In the genomic region with DNA sequence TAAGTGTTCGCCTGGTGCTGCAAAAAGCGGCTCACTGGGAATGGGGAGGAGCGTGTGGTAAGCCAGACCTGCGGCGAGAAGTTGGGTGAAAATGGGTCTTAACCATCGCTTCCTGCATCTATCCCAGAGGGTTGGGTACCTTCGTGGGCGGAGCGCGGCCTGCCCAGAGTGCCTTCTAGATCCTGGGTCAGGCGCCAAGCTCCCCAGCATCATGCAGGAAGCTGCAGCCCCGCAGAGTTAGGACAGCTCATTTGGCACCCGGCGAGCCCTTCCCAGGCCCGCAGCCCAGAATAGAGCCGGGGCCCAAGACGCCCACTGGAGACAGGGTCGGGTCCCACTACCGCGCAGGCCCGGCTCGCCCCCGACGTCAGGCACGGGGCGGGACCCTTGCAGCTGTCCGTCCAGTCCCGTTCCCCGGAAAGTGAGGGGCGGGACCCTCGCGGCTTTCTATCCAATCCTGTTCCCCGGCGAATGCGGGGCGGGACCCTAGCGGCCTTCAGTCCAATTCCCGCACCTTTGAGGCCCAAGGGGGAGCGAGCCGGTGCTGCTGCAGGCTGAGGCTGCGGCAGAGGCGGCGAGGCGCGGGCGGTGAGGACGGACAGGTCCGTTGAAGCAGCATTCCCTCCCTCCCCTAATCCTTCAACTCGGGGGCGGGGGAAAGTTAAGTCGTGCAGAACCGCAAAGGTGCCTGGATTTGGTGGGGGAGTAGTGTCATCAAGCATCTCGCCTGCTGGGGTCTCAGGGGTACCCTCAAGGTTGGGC, we compare ENCODE assay signal across 8 cellular contexts. TPM values are rescaled to one million over a fixed set of nuclear protein-coding genes. Genes with fewer than 3 reads are reported as not detected.
DNase-seq lines count a peak whose midpoint lies in the region; TF ChIP-seq lines count a peak whose summit lies in the region.

A gene with protein sequence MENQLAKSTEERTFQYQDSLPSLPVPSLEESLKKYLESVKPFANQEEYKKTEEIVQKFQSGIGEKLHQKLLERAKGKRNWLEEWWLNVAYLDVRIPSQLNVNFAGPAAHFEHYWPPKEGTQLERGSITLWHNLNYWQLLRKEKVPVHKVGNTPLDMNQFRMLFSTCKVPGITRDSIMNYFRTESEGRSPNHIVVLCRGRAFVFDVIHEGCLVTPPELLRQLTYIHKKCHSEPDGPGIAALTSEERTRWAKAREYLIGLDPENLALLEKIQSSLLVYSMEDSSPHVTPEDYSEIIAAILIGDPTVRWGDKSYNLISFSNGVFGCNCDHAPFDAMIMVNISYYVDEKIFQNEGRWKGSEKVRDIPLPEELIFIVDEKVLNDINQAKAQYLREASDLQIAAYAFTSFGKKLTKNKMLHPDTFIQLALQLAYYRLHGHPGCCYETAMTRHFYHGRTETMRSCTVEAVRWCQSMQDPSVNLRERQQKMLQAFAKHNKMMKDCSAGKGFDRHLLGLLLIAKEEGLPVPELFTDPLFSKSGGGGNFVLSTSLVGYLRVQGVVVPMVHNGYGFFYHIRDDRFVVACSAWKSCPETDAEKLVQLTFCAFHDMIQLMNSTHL (plus strand): TSS at position 499 of the 762 bp plus-strand sequence. CDS start 3,405 bp downstream, outside the sequence.

- peaks cover 17% of the 10 kb centered on the region for H3F3A ChIP-seq in SK-N-SH (replicated peaks; ENCODE audit: insufficient read depth)

- POLR2A ChIA-PET in SK-N-SH (lab: Yijun Ruan, JAX), result interaction anchor here (0.6 to 1.1 kb wide), 2 partner anchors 33 to 283 kb away, joined by 3 to 4 read pairs; a partner anchor contains a TSS

- peak within 1 kb of the TSS; percentile 85 for H3K27ac Mint-ChIP-seq in HFFc6
- peak within 1 kb of the TSS; percentile 76 for H3K27ac Mint-ChIP-seq in activated naive CD4-positive, alpha-beta T cell treated with anti-CD3 and anti-CD28 coated beads, Interleukin-2, amount 50 U/mL, for 24 hours

- TF ChIP-seq EP300 in SK-N-SH (IDR thresholded peaks at IDR 0.05; ENCODE audit: borderline replicate concordance in 1 of 2, low read depth in 1 of 2, low read length in 1 of 2), result no peak
- TF ChIP-seq EP300 in suprapubic skin (IDR thresholded peaks at IDR 0.05), result no peak

- H3K79me2 ChIP-seq in SK-N-SH (ENCODE audit: insufficient read depth), result peaks cover 29% of the 10 kb centered on the region

- H3K27ac ChIP-seq in SK-N-SH (ENCODE audit: low read depth in 2 of 2, low read length in 1 of 2), result peak within 1 kb of the TSS; percentile 71 to 96
- H3K27ac ChIP-seq in suprapubic skin, result peak within 1 kb of the TSS; percentile 82

- peak within 1 kb of the TSS; percentile 76 to 99 for H3K4me3 ChIP-seq in SK-N-SH (ENCODE audit: low read depth in 2 of 2, low read length in 1 of 2)
- H3K4me3 ChIP-seq in suprapubic skin, result peak within 1 kb of the TSS; percentile 61

- H3K27me3 ChIP-seq in SK-N-SH (ENCODE audit: insufficient read depth), result no peaks in the 10 kb centered on the region
- H3K27me3 ChIP-seq in suprapubic skin, result no peaks in the 10 kb centered on the region

- H3K4me2 ChIP-seq in SK-N-SH, result peak within 1 kb of the TSS; percentile 90

- TF ChIP-seq CTCF in HFFc6 (IDR thresholded peaks at IDR 0.05) (peak; percentile 17), SK-N-SH (IDR thresholded peaks at IDR 0.05) (no peak), suprapubic skin (IDR thresholded peaks at IDR 0.05) (no peak)

- WGBS in SK-N-SH (ENCODE audit: low lambda C conversion rate), result 1% methylated on average over 29 of the region's 53 CpGs
- 0% methylated on average over 35 of the region's 53 CpGs for WGBS in suprapubic skin

- CTCF ChIA-PET in SK-N-SH (lab: Yijun Ruan, JAX), result interaction anchor here (0.9 to 2.5 kb wide), 8 partner anchors 14 to 71 kb away, joined by 3 to 13 read pairs (median 4); no protein-coding TSS in a partner anchor

- TF ChIP-seq POLR2A in suprapubic skin (IDR thresholded peaks at IDR 0.05), result peak in 1 of 2 donors; percentile 9

- H3K9me2 ChIP-seq in SK-N-SH, result no peaks in the 10 kb centered on the region

- H3K9me3 ChIP-seq in SK-N-SH, result no peaks in the 10 kb centered on the region
- no peaks in the 10 kb centered on the region for H3K9me3 ChIP-seq in suprapubic skin

- no peaks in the 10 kb centered on the region for H4K20me1 ChIP-seq in SK-N-SH (ENCODE audit: insufficient read depth)

- TF ChIP-seq RAD21 in SK-N-SH (IDR thresholded peaks at IDR 0.05; ENCODE audit: low read length), result no peak

- peaks cover 19 to 37% of the 10 kb centered on the region in 2 experiments; a peak in 3 of 4 replicates for H3K4me1 ChIP-seq in SK-N-SH (ENCODE audit: control insufficient read depth in 1 of 2, insufficient read depth in 2 of 2, low read depth in 1 of 2, low read length in 1 of 2)
- peaks cover 32% of the 10 kb centered on the region for H3K4me1 ChIP-seq in suprapubic skin

- peak within 1 kb of the TSS; percentile 84 for H2AFZ ChIP-seq in SK-N-SH (ENCODE audit: low read depth)

- peak within 1 kb of the TSS; percentile 67 for H3K9ac ChIP-seq in SK-N-SH

- H3K36me3 ChIP-seq in SK-N-SH (replicated peaks in 1 of 2; ENCODE audit: control insufficient read depth in 1 of 2, insufficient read depth in 2 of 2, low read length in 1 of 2) (peaks cover 17 to 30% of the 10 kb centered on the region in 2 experiments), suprapubic skin (peaks cover 23% of the 10 kb centered on the region)

- H3K36me3 Mint-ChIP-seq in HFFc6 (ENCODE audit: low read depth), result peaks cover 31% of the 10 kb centered on the region
- peaks cover 9% of the 10 kb centered on the region for H3K36me3 Mint-ChIP-seq in activated naive CD4-positive, alpha-beta T cell treated with anti-CD3 and anti-CD28 coated beads, Interleukin-2, amount 50 U/mL, for 24 hours

- H3K4me3 Mint-ChIP-seq in HFFc6, result peak within 1 kb of the TSS; percentile 96
- peak within 1 kb of the TSS; percentile 91 for H3K4me3 Mint-ChIP-seq in activated naive CD4-positive, alpha-beta T cell treated with anti-CD3 and anti-CD28 coated beads, Interleukin-2, amount 50 U/mL, for 24 hours

- peaks cover 51% of the 10 kb centered on the region for H3K4me1 Mint-ChIP-seq in HFFc6 (ENCODE audit: low read depth)
- H3K4me1 Mint-ChIP-seq in activated naive CD4-positive, alpha-beta T cell treated with anti-CD3 and anti-CD28 coated beads, Interleukin-2, amount 50 U/mL, for 24 hours, result peaks cover 46% of the 10 kb centered on the region

- peak; percentile 81 for DNase-seq in GM04504 (ENCODE audit: low read depth)
- DNase-seq in HFFc6, result peak; percentile 90
- DNase-seq in NAMALWA (ENCODE audit: low spot score), result peak; percentile 98
- DNase-seq in SK-N-SH, result peak; percentile 98
- no peak for DNase-seq in glomerular endothelial cell (ENCODE audit: extremely low read depth, low read depth, low spot score)
- DNase-seq in occipital lobe (lab: John Stamatoyannopoulos, UW), result peak; percentile 98
- peak; percentile 97 for DNase-seq in suprapubic skin (ENCODE audit: low spot score in 2 of 2)

- H3K27me3 Mint-ChIP-seq in HFFc6 (ENCODE audit: insufficient read depth), result no peaks in the 10 kb centered on the region
- no peaks in the 10 kb centered on the region for H3K27me3 Mint-ChIP-seq in activated naive CD4-positive, alpha-beta T cell treated with anti-CD3 and anti-CD28 coated beads, Interleukin-2, amount 50 U/mL, for 24 hours

- no peaks in the 10 kb centered on the region for H3K9me3 Mint-ChIP-seq in HFFc6
- no peaks in the 10 kb centered on the region for H3K9me3 Mint-ChIP-seq in activated naive CD4-positive, alpha-beta T cell treated with anti-CD3 and anti-CD28 coated beads, Interleukin-2, amount 50 U/mL, for 24 hours

TF ChIP-seq in SK-N-SH, 30 proteins besides CTCF, POLR2A, EP300 and RAD21 (continues in another document):
- TF ChIP-seq SIN3A (IDR thresholded peaks at IDR 0.05; ENCODE audit: borderline replicate concordance, low read depth, low read length) (peak; percentile 68; the same call in 1 of the 2 replicates), ELF1 (IDR thresholded peaks at IDR 0.05) (peak; percentile 35; the same call in 1 of the 2 replicates)
- TF ChIP-seq, protein P1, sequence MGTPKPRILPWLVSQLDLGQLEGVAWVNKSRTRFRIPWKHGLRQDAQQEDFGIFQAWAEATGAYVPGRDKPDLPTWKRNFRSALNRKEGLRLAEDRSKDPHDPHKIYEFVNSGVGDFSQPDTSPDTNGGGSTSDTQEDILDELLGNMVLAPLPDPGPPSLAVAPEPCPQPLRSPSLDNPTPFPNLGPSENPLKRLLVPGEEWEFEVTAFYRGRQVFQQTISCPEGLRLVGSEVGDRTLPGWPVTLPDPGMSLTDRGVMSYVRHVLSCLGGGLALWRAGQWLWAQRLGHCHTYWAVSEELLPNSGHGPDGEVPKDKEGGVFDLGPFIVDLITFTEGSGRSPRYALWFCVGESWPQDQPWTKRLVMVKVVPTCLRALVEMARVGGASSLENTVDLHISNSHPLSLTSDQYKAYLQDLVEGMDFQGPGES (IDR thresholded peaks at IDR 0.05; ENCODE audit: low read depth, low read length), result peak; percentile 73
- TF ChIP-seq, protein P2, sequence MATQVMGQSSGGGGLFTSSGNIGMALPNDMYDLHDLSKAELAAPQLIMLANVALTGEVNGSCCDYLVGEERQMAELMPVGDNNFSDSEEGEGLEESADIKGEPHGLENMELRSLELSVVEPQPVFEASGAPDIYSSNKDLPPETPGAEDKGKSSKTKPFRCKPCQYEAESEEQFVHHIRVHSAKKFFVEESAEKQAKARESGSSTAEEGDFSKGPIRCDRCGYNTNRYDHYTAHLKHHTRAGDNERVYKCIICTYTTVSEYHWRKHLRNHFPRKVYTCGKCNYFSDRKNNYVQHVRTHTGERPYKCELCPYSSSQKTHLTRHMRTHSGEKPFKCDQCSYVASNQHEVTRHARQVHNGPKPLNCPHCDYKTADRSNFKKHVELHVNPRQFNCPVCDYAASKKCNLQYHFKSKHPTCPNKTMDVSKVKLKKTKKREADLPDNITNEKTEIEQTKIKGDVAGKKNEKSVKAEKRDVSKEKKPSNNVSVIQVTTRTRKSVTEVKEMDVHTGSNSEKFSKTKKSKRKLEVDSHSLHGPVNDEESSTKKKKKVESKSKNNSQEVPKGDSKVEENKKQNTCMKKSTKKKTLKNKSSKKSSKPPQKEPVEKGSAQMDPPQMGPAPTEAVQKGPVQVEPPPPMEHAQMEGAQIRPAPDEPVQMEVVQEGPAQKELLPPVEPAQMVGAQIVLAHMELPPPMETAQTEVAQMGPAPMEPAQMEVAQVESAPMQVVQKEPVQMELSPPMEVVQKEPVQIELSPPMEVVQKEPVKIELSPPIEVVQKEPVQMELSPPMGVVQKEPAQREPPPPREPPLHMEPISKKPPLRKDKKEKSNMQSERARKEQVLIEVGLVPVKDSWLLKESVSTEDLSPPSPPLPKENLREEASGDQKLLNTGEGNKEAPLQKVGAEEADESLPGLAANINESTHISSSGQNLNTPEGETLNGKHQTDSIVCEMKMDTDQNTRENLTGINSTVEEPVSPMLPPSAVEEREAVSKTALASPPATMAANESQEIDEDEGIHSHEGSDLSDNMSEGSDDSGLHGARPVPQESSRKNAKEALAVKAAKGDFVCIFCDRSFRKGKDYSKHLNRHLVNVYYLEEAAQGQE (IDR thresholded peaks at IDR 0.05; ENCODE audit: low read depth, low read length), result peak; percentile 24; the same call in 1 of the 2 replicates

RNA-seq across cellular contexts. Expression of the gene that starts here (rescaled TPM):
- total RNA-seq in HFFc6 (2021; fragmentation: NEBNext Ultra II Directional; extraction: Animal tissue kit (Norgen Biotek cat#: 25700)), result 10 to 100 TPM; 13.1 to 16.5 (median 14.6) TPM
- 7.9 and 11.2 TPM in 2 replicates for polyA plus RNA-seq in SK-N-SH (2012; rRNA removed)
- polyA plus RNA-seq in SK-N-SH (2012; cell fraction: cytosol; rRNA removed), result 10.8 and 12.8 TPM in 2 replicates
- polyA plus RNA-seq in SK-N-SH (2012; cell fraction: nucleus; rRNA removed), result 7.3 and 16.5 TPM in 2 replicates
- total RNA-seq in glomerular endothelial cell, result 8.9 and 33.3 TPM in 2 replicates
- 19.2 TPM for total RNA-seq in occipital lobe
- total RNA-seq in suprapubic skin, result 10 to 100 TPM; 18.5 to 68.6 (median 31.7) TPM
